ENCODE assay signal across 1 cellular context in genomic region chr10:21021843-21022594, GRCh38.
TF ChIP-seq lines count a peak whose summit lies in the region.

No MANE protein-coding gene starts in this region.

TF ChIP-seq in GM23338, 12 proteins besides CTCF, POLR2A, EP300 and RAD21 (continued from another document):
- TF ChIP-seq ZNF462 (CRISPR knock-in tag; IDR thresholded peaks at IDR 0.05) = no peak
- TF ChIP-seq POLR2AphosphoS5 (IDR thresholded peaks at IDR 0.05; ENCODE audit: low read depth) = no peak
- TF ChIP-seq ZNF331 (CRISPR knock-in tag; IDR thresholded peaks at IDR 0.05; ENCODE audit: low read depth) = no peak
- no peak for TF ChIP-seq STAT1 (IDR thresholded peaks at IDR 0.05; ENCODE audit: unreplicated experiment)
- TF ChIP-seq CREB1 (CRISPR knock-in tag; IDR thresholded peaks at IDR 0.05; ENCODE audit: low read depth) = no peak
TF ChIP-seq in GM23338: peak in this region for 0.
